In the genomic region with DNA sequence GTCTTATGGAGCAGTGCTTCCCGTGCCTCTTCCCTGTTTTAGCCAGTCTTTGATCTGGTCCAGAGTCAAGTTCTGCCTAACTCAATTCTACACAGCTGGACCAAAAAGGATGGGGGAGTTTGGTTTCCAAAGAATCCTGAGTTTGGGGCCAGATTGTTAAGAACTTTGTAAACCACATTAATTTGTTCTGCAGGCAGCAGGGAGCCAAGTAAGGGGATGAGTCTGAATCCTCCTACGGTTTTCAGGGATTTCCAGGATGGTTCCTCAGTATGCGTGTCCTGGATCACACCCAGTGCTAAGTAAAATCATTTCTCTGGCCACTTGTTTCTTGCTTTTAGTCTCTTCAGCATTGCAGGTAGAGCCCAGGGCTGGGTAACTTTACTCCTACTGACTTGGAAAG, we compare ENCODE assay signal across 25 cellular contexts. TPM values are rescaled to one million over a fixed set of nuclear protein-coding genes. Genes with fewer than 3 reads are reported as not detected.
"Had no signal": no experiment of that assay in that cellular context is flagged by ENCODE, and none has a peak within 500 bp of the region (broad histone marks: within the 10 kb centered on the region; RNA-seq: fewer than 3 reads in every experiment).

No MANE protein-coding gene starts in this region.

- H3K4me1 ChIP-seq: breast epithelium had no signal

- H3K4me3 ChIP-seq: breast epithelium had no signal

- H3K27ac ChIP-seq: breast epithelium had no signal

- H3K36me3 ChIP-seq: breast epithelium had no signal

- DNase-seq: activated CD4-positive, alpha-beta T cell treated with anti-CD3 and anti-CD28 coated beads for 48 hours; activated CD4-positive, alpha-beta T cell treated with anti-CD3 and anti-CD28 coated beads, Interleukin-2, amount 50 U/mL, for 48 hours; activated CD4-positive, CD25-positive, alpha-beta regulatory T cell treated with anti-CD3 and anti-CD28 coated beads, Interleukin-2, amount 50 U/mL, for 72 hours; activated CD8-positive, alpha-beta memory T cell treated with anti-CD3 and anti-CD28 coated beads, Interleukin-2, amount 10 ng/mL, durations not matched to agents 7 days and 5 days; activated gamma-delta T cell; activated naive CD4-positive, alpha-beta T cell treated with anti-CD3 and anti-CD28 coated beads for 36 hours; activated T-cell treated with anti-CD3 and anti-CD28 coated beads, Interleukin-2, amount 50 U/mL, for 4 hours; caudate nucleus; KG1; NCI-H1092; NCI-H1417; NCI-H1930; NCI-H2171; NCI-H345; NCI-H510A; NCI-H526 treated with DMSO at 0.1 percent for 48 hours; NCI-H82; SIG-M5; T-helper 17 cell; T-helper 9 cell had no signal

- ATAC-seq: activated CD8-positive, alpha-beta memory T cell treated with anti-CD3 and anti-CD28 coated beads, Interleukin-2, amount 10 ng/mL, durations not matched to agents 7 days and 5 days; activated T-cell treated with anti-CD3 and anti-CD28 coated beads, Interleukin-2, amount 50 U/mL, for 4 hours; T-helper 17 cell; WTC11 had no signal

- H3K36me3 Mint-ChIP-seq: activated CD8-positive, alpha-beta memory T cell treated with anti-CD3 and anti-CD28 coated beads, Interleukin-2, amount 10 ng/mL, durations not matched to agents 7 days and 5 days; activated naive CD8-positive, alpha-beta T cell; WTC11 had no signal

- H3K27me3 ChIP-seq: breast epithelium had no signal

- H3K9me3 Mint-ChIP-seq: activated naive CD4-positive, alpha-beta T cell treated with anti-CD3 and anti-CD28 coated beads for 36 hours; activated T-cell treated with anti-CD3 and anti-CD28 coated beads, Interleukin-2, amount 50 U/mL, for 4 hours; WTC11 had no signal

- H3K9me3 ChIP-seq: breast epithelium had no signal

- H3K4me3 Mint-ChIP-seq: activated CD8-positive, alpha-beta memory T cell treated with anti-CD3 and anti-CD28 coated beads, Interleukin-2, amount 10 ng/mL, durations not matched to agents 7 days and 5 days; activated naive CD4-positive, alpha-beta T cell treated with anti-CD3 and anti-CD28 coated beads for 36 hours; activated naive CD8-positive, alpha-beta T cell; activated T-cell treated with anti-CD3 and anti-CD28 coated beads, Interleukin-2, amount 50 U/mL, for 4 hours; T-helper 17 cell; WTC11 had no signal

- H3K27ac Mint-ChIP-seq: activated CD8-positive, alpha-beta memory T cell treated with anti-CD3 and anti-CD28 coated beads, Interleukin-2, amount 10 ng/mL, durations not matched to agents 7 days and 5 days; activated naive CD4-positive, alpha-beta T cell treated with anti-CD3 and anti-CD28 coated beads for 36 hours; activated naive CD8-positive, alpha-beta T cell; T-helper 17 cell; WTC11 had no signal

- H3K4me1 Mint-ChIP-seq: activated CD8-positive, alpha-beta memory T cell treated with anti-CD3 and anti-CD28 coated beads, Interleukin-2, amount 10 ng/mL, durations not matched to agents 7 days and 5 days; T-helper 17 cell had no signal

RNA-seq across cellular contexts. Expression of a gene that starts 26.1 kb away (rescaled TPM):
- total RNA-seq: activated CD8-positive, alpha-beta memory T cell treated with anti-CD3 and anti-CD28 coated beads, Interleukin-2, amount 10 ng/mL, durations not matched to agents 7 days and 5 days; activated naive CD4-positive, alpha-beta T cell treated with anti-CD3 and anti-CD28 coated beads for 36 hours; activated T-cell treated with anti-CD3 and anti-CD28 coated beads, Interleukin-2, amount 50 U/mL, for 4 hours; LHCN-M2; OCI-LY7; T-helper 17 cell had no signal
